In the genomic region with DNA sequence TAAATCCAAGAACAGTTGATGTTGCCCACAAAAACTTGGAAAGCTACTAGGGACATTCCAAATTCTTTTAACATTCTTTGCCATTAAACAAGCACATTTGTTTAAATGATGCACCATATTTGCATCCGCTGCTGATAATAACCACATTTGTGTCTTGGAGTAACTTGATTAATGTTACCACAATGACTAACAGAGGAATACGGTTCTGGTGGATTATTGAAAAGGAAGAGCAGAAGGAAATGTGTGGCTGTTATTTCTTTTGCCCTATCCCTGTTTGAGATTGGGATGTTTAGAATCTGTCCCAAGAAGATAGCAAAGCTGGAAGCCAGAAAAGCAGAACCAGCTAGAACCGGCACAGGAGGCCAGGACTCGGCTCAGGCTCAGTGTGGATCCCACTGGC, we compare ENCODE assay signal across 1 cellular context.
TF ChIP-seq lines count a peak whose summit lies in the region.

No MANE protein-coding gene starts in this region.

TF ChIP-seq in IMR-90, 13 proteins besides CTCF, POLR2A, EP300 and RAD21:
- TF ChIP-seq USF2 (IDR thresholded peaks at IDR 0.05; ENCODE audit: low read depth, low read length) (no peak), NFE2L2 (IDR thresholded peaks at IDR 0.05; ENCODE audit: low read depth, low read length) (no peak), CEBPB (IDR thresholded peaks at IDR 0.05; ENCODE audit: low read depth, low read length) (no peak), FOS (IDR thresholded peaks at IDR 0.05; ENCODE audit: low read depth, low read length) (peak; percentile 79), MAZ (IDR thresholded peaks at IDR 0.05; ENCODE audit: borderline replicate concordance, low read depth, low read length) (no peak), ELK1 (IDR thresholded peaks at IDR 0.05; ENCODE audit: borderline replicate concordance, low read depth, low read length) (no peak), CHD1 (IDR thresholded peaks at IDR 0.05; ENCODE audit: low read depth, low read length) (peak; percentile 49; the same call in 1 of the 2 replicates), SMC3 (IDR thresholded peaks at IDR 0.05; ENCODE audit: low read depth, low read length) (no peak), RCOR1 (IDR thresholded peaks at IDR 0.05; ENCODE audit: insufficient replicate concordance, low read length) (no peak), MAFK (IDR thresholded peaks at IDR 0.05; ENCODE audit: low read depth, low read length) (peak; percentile 38; the same call in 1 of the 2 replicates), BHLHE40 (IDR thresholded peaks at IDR 0.05; ENCODE audit: low read depth, low read length) (peak; percentile 48; the same call in 1 of the 2 replicates), RFX5 (IDR thresholded peaks at IDR 0.05; ENCODE audit: low read depth, low read length) (no peak)
